ENCODE assay signal across 27 cellular contexts in genomic region chr2:174759381-174760064, GRCh38. TPM values are rescaled to one million over a fixed set of nuclear protein-coding genes. Genes with fewer than 3 reads are reported as not detected.
"Had no signal": no experiment of that assay in that cellular context is flagged by ENCODE, and none has a peak within 500 bp of the region (broad histone marks: within the 10 kb centered on the region; RNA-seq: fewer than 3 reads in every experiment).

No MANE protein-coding gene starts in this region.

- H3K27me3 ChIP-seq: sigmoid colon, suprapubic skin, tibial nerve had no signal

- H3K27ac Mint-ChIP-seq: activated CD4-positive, alpha-beta memory T cell treated with anti-CD3 and anti-CD28 coated beads, Interleukin-2, amount 10 ng/mL, durations not matched to agents 7 days and 5 days; activated CD4-positive, alpha-beta T cell treated with anti-CD3 and anti-CD28 coated beads, Interleukin-2, amount 10 ng/mL, durations not matched to agents 7 days and 5 days; activated naive CD8-positive, alpha-beta T cell; natural killer cell treated with Interleukin-12 subunit alpha and Interleukin-12 subunit beta and Interleukin-15 and Interleukin-18, amount 100 ng/mL, for 72 hours; T-helper 17 cell had no signal

- H3K27ac ChIP-seq: neutrophil, pancreas, prostate gland, sigmoid colon, suprapubic skin, tibial nerve had no signal

- ATAC-seq: natural killer cell treated with Interleukin-12 subunit alpha and Interleukin-12 subunit beta and Interleukin-15 and Interleukin-18, amount 100 ng/mL, for 72 hours; pancreas; T-helper 17 cell had no signal

- H3K36me3 Mint-ChIP-seq: activated naive CD8-positive, alpha-beta T cell; natural killer cell treated with Interleukin-12 subunit alpha and Interleukin-12 subunit beta and Interleukin-15 and Interleukin-18, amount 100 ng/mL, for 72 hours had no signal

- DNase-seq: activated CD4-positive, alpha-beta memory T cell treated with anti-CD3 and anti-CD28 coated beads, Interleukin-2, amount 10 ng/mL, durations not matched to agents 7 days and 5 days; activated CD4-positive, alpha-beta T cell treated with anti-CD3 and anti-CD28 coated beads, Interleukin-2, amount 10 ng/mL, durations not matched to agents 7 days and 5 days; activated CD4-positive, CD25-positive, alpha-beta regulatory T cell treated with anti-CD3 and anti-CD28 coated beads, Interleukin-2, amount 50 U/mL, for 72 hours; activated effector memory CD4-positive, alpha-beta T cell treated with Interleukin-2 at 50 U/mL for 16 hours; activated naive CD4-positive, alpha-beta T cell treated with Interleukin-2 at 50 U/mL for 16 hours; anterior cingulate cortex; effector CD8-positive, alpha-beta T cell; islet precursor cell; mammary epithelial cell; pancreas; retina; sigmoid colon; SK-N-SH; stimulated activated CD4-positive, alpha-beta T cell treated with anti-CD3 and anti-CD28 coated beads, Interleukin-15, amount 100 ng/mL, for 24 hours; stimulated activated naive CD4-positive, alpha-beta T cell; SW 1271; T-helper 17 cell; T1000 had no signal

- H3K9ac ChIP-seq: SK-N-SH had no signal

- H3K9me3 ChIP-seq: neutrophil, pancreas, prostate gland, sigmoid colon, SK-N-SH, suprapubic skin, tibial nerve had no signal

- H3K4me1 ChIP-seq: pancreas, prostate gland, sigmoid colon, suprapubic skin had no signal

- H3K4me2 ChIP-seq: SK-N-SH had no signal

- H3K4me3 ChIP-seq: pancreas, prostate gland, sigmoid colon, suprapubic skin, tibial nerve had no signal

- H3K4me3 Mint-ChIP-seq: activated CD4-positive, alpha-beta memory T cell treated with anti-CD3 and anti-CD28 coated beads, Interleukin-2, amount 10 ng/mL, durations not matched to agents 7 days and 5 days; activated CD4-positive, alpha-beta T cell treated with anti-CD3 and anti-CD28 coated beads, Interleukin-2, amount 10 ng/mL, durations not matched to agents 7 days and 5 days; activated naive CD8-positive, alpha-beta T cell; natural killer cell treated with Interleukin-12 subunit alpha and Interleukin-12 subunit beta and Interleukin-15 and Interleukin-18, amount 100 ng/mL, for 72 hours; T-helper 17 cell had no signal

- H3K9me3 Mint-ChIP-seq: activated CD4-positive, alpha-beta memory T cell treated with anti-CD3 and anti-CD28 coated beads, Interleukin-2, amount 10 ng/mL, durations not matched to agents 7 days and 5 days; activated CD4-positive, alpha-beta T cell treated with anti-CD3 and anti-CD28 coated beads, Interleukin-2, amount 10 ng/mL, durations not matched to agents 7 days and 5 days; natural killer cell treated with Interleukin-12 subunit alpha and Interleukin-12 subunit beta and Interleukin-15 and Interleukin-18, amount 100 ng/mL, for 72 hours had no signal

- H3K36me3 ChIP-seq: neutrophil, pancreas, prostate gland, sigmoid colon, suprapubic skin, tibial nerve had no signal

- H3K9me2 ChIP-seq: SK-N-SH had no signal

RNA-seq across cellular contexts. Expression of gene CHRNA1, which starts 4.7 kb away (rescaled TPM):
- total RNA-seq: activated CD4-positive, alpha-beta memory T cell treated with anti-CD3 and anti-CD28 coated beads, Interleukin-2, amount 10 ng/mL, durations not matched to agents 7 days and 5 days; activated CD4-positive, alpha-beta T cell treated with anti-CD3 and anti-CD28 coated beads, Interleukin-2, amount 10 ng/mL, durations not matched to agents 7 days and 5 days; epithelial cell of proximal tubule; frontal cortex; liver; mammary epithelial cell; natural killer cell treated with Interleukin-12 subunit alpha and Interleukin-12 subunit beta and Interleukin-15 and Interleukin-18, amount 100 ng/mL, for 72 hours; sigmoid colon; suprapubic skin; tibial nerve had no signal
- polyA plus RNA-seq: liver, mammary epithelial cell had no signal
